ENCODE assay signal across 1 cellular context in the genomic region with DNA sequence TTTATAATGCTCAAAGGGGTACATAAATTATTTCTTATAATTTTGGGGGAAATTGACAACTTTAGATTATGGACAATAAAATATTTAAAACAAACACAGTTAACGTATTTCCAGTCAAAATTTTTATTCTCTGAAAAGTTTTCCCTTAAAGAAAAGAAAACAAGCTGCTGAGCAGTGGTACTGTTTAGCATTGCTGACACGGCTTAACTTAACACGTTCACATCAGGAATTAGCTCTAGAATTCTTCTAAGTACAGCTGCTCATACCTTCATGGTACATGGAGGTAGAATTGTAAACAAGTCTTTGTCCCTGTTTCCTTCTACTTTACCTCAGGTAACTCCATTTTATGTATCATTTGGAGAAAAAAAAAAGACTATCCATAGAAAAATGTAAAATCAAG.
TF ChIP-seq lines count a peak whose summit lies in the region.

No MANE protein-coding gene starts in this region.

TF ChIP-seq in SK-N-SH treated with all-trans-retinoic acid at 6 μM for 48 hours, 23 proteins besides CTCF, POLR2A, EP300 and RAD21 (continued from another document):
- TF ChIP-seq, protein P1, sequence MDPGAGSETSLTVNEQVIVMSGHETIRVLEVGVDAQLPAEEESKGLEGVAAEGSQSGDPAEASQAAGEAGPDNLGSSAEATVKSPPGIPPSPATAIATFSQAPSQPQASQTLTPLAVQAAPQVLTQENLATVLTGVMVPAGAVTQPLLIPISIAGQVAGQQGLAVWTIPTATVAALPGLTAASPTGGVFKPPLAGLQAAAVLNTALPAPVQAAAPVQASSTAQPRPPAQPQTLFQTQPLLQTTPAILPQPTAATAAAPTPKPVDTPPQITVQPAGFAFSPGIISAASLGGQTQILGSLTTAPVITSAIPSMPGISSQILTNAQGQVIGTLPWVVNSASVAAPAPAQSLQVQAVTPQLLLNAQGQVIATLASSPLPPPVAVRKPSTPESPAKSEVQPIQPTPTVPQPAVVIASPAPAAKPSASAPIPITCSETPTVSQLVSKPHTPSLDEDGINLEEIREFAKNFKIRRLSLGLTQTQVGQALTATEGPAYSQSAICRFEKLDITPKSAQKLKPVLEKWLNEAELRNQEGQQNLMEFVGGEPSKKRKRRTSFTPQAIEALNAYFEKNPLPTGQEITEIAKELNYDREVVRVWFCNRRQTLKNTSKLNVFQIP (CRISPR knock-in tag; IDR thresholded peaks at IDR 0.05; ENCODE audit: borderline replicate concordance, low read depth), result no peak
- TF ChIP-seq TOX (CRISPR knock-in tag; IDR thresholded peaks at IDR 0.05; ENCODE audit: borderline replicate concordance) (no peak), GLIS3 (CRISPR knock-in tag; IDR thresholded peaks at IDR 0.05) (no peak), ESRRG (CRISPR knock-in tag; IDR thresholded peaks at IDR 0.05) (no peak), ZFP30 (CRISPR knock-in tag; IDR thresholded peaks at IDR 0.05) (no peak), ARNTL (CRISPR knock-in tag; IDR thresholded peaks at IDR 0.05; ENCODE audit: borderline replicate concordance, low read depth) (no peak), OSR1 (CRISPR knock-in tag; IDR thresholded peaks at IDR 0.05) (no peak), RARB (CRISPR knock-in tag; IDR thresholded peaks at IDR 0.05) (no peak), BACH2 (CRISPR knock-in tag; IDR thresholded peaks at IDR 0.05; ENCODE audit: borderline replicate concordance) (no peak), TCF4 (CRISPR knock-in tag; IDR thresholded peaks at IDR 0.05; ENCODE audit: borderline replicate concordance) (no peak)
- TF ChIP-seq, protein P2, sequence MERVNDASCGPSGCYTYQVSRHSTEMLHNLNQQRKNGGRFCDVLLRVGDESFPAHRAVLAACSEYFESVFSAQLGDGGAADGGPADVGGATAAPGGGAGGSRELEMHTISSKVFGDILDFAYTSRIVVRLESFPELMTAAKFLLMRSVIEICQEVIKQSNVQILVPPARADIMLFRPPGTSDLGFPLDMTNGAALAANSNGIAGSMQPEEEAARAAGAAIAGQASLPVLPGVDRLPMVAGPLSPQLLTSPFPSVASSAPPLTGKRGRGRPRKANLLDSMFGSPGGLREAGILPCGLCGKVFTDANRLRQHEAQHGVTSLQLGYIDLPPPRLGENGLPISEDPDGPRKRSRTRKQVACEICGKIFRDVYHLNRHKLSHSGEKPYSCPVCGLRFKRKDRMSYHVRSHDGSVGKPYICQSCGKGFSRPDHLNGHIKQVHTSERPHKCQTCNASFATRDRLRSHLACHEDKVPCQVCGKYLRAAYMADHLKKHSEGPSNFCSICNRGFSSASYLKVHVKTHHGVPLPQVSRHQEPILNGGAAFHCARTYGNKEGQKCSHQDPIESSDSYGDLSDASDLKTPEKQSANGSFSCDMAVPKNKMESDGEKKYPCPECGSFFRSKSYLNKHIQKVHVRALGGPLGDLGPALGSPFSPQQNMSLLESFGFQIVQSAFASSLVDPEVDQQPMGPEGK (CRISPR knock-in tag; IDR thresholded peaks at IDR 0.05; ENCODE audit: borderline replicate concordance), result no peak
- TF ChIP-seq, protein P3, sequence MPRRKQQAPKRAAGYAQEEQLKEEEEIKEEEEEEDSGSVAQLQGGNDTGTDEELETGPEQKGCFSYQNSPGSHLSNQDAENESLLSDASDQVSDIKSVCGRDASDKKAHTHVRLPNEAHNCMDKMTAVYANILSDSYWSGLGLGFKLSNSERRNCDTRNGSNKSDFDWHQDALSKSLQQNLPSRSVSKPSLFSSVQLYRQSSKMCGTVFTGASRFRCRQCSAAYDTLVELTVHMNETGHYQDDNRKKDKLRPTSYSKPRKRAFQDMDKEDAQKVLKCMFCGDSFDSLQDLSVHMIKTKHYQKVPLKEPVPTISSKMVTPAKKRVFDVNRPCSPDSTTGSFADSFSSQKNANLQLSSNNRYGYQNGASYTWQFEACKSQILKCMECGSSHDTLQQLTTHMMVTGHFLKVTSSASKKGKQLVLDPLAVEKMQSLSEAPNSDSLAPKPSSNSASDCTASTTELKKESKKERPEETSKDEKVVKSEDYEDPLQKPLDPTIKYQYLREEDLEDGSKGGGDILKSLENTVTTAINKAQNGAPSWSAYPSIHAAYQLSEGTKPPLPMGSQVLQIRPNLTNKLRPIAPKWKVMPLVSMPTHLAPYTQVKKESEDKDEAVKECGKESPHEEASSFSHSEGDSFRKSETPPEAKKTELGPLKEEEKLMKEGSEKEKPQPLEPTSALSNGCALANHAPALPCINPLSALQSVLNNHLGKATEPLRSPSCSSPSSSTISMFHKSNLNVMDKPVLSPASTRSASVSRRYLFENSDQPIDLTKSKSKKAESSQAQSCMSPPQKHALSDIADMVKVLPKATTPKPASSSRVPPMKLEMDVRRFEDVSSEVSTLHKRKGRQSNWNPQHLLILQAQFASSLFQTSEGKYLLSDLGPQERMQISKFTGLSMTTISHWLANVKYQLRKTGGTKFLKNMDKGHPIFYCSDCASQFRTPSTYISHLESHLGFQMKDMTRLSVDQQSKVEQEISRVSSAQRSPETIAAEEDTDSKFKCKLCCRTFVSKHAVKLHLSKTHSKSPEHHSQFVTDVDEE (CRISPR knock-in tag; IDR thresholded peaks at IDR 0.05), result no peak
TF ChIP-seq in SK-N-SH treated with all-trans-retinoic acid at 6 μM for 48 hours: peak in this region for 0.
